In the genomic region with DNA sequence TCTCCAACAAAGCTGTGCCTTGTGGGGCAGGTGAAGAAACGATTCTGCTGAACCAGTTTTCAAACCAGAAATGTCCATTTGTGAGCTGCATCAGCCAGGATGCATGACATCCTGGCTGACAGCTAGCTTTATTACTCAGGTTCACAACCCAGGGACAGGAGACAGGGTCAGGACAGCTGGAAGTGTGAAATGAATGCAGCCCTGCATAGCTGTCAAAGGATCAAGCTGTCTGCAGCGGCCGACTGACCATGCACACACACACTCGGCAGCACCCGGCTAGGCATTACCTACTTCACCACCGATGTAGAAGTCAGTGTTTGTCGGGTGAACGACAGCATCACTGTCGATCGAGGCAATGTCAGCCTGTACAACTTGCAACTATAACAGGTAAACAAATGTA, we compare ENCODE assay signal across 23 cellular contexts. TPM values are rescaled to one million over a fixed set of nuclear protein-coding genes. Genes with fewer than 3 reads are reported as not detected.
DNase-seq lines count a peak whose midpoint lies in the region; ATAC-seq and TF ChIP-seq lines count a peak whose summit lies in the region.
"Had no signal": no experiment of that assay in that cellular context is flagged by ENCODE, and none has a peak within 500 bp of the region (broad histone marks: within the 10 kb centered on the region; RNA-seq: fewer than 3 reads in every experiment).

No MANE protein-coding gene starts in this region.

- peaks cover 98% of the 10 kb centered on the region for H4K20me1 ChIP-seq in Loucy (ENCODE audit: insufficient read depth, low read length, poor library complexity, severe bottlenecking)

- no peaks in the 10 kb centered on the region for H3F3A ChIP-seq in Loucy (ENCODE audit: low read depth)

- H3K27me3 ChIP-seq in heart left ventricle = no peaks in the 10 kb centered on the region
- no peaks in the 10 kb centered on the region for H3K27me3 ChIP-seq in Loucy (ENCODE audit: insufficient read depth, low read length, poor library complexity, severe bottlenecking)
- H3K27me3 ChIP-seq in right cardiac atrium (ENCODE audit: control insufficient read depth, insufficient read depth) = no peaks in the 10 kb centered on the region

- TF ChIP-seq CTCF in heart left ventricle (IDR thresholded peaks at IDR 0.05) (no peak), Loucy (conservative IDR thresholded peaks at IDR 0.05; ENCODE audit: low read length) (no peak)

- no peak overlapping the region for H2AFZ ChIP-seq in Loucy (ENCODE audit: low read length)

- peak overlapping the region; percentile 49 for H3K4me2 ChIP-seq in Loucy (ENCODE audit: low read depth, low read length, poor library complexity, severe bottlenecking)

- no peak for TF ChIP-seq POLR2A in heart left ventricle (IDR thresholded peaks at IDR 0.05)

- H3K36me3 ChIP-seq in heart left ventricle (peaks cover 0 to 97% (median 51%) of the 10 kb centered on the region in 9 donors), Loucy (ENCODE audit: insufficient read depth, low read length) (peaks cover 97% of the 10 kb centered on the region)

- H3K4me3 ChIP-seq in heart left ventricle (no peak overlapping the region), Loucy (ENCODE audit: low read length, poor library complexity, severe bottlenecking) (no peak overlapping the region), right cardiac atrium (ENCODE audit: low read length) (no peak overlapping the region)
- H3K4me3 ChIP-seq: SK-N-MC had no signal

- H3K4me1 ChIP-seq in heart left ventricle (peaks cover 4 to 38% (median 20%) of the 10 kb centered on the region in 12 donors), Loucy (ENCODE audit: insufficient read depth, low read length, poor library complexity, severe bottlenecking) (peaks cover 60% of the 10 kb centered on the region), right cardiac atrium (ENCODE audit: control insufficient read depth, insufficient read depth, low read length) (peaks cover 12% of the 10 kb centered on the region)

- intact Hi-C loops in cardiac septum (cut with DNase I) (no loop called here), heart left ventricle (cut with DNase I) (loop anchor here in 1 of 10 donors (10.0 kb wide), 1 partner anchor 74 kb away; no protein-coding TSS in a partner anchor), right cardiac atrium (cut with DNase I) (no loop called here)

- peaks cover 99% of the 10 kb centered on the region for H3K79me2 ChIP-seq in Loucy (ENCODE audit: insufficient read depth, low read length)

- 50 to 81% (median 71%) methylated on average over 10 of the region's 10 CpGs for WGBS in heart left ventricle, 4 donors
- 71% methylated on average over 10 of the region's 10 CpGs for WGBS in right cardiac atrium

- H3K9me3 ChIP-seq in heart left ventricle = no peaks in the 10 kb centered on the region
- H3K9me3 ChIP-seq in Loucy (ENCODE audit: insufficient read depth, low read depth, low read length) = no peaks in the 10 kb centered on the region
- H3K9me3 ChIP-seq in right cardiac atrium (ENCODE audit: control insufficient read depth, low read length) = no peaks in the 10 kb centered on the region

- DNase-seq in cardiac septum (ENCODE audit: low spot score) = peak; percentile 53
- DNase-seq in heart left ventricle = no peak
- no peak for DNase-seq in right cardiac atrium
- DNase-seq in AML-193 (lab: John Stamatoyannopoulos, UW) = no peak
- DNase-seq in stimulated activated CD4-positive, alpha-beta T cell treated with anti-CD3 and anti-CD28 coated beads, Interleukin-4, amount 100 ng/mL, for 4 hours = no peak
- DNase-seq: C1 segment of cervical spinal cord; Calu3; CD4-positive, alpha-beta memory T cell; DMS153; GOT3; HCEC 1CT; NCI-H1092; NCI-H1417 treated with DMSO at 0.1 percent for 48 hours; NCI-H1694 treated with DMSO at 0.1 percent for 48 hours; NCI-H2081; NCI-H2227 treated with DMSO at 0.1 percent for 48 hours; NCI-H526 treated with DMSO at 0.1 percent for 48 hours; SIG-M5 had no signal

- no peak overlapping the region for H3K27ac ChIP-seq in heart left ventricle
- H3K27ac ChIP-seq in right cardiac atrium (ENCODE audit: low read length) = no peak overlapping the region
- H3K27ac ChIP-seq: RWPE1, SK-N-MC had no signal

- ATAC-seq in heart left ventricle (no peak), right cardiac atrium (peak; percentile 39 to 49), HG03095 (IDR thresholded peaks at IDR 0.05; ENCODE audit: unreplicated experiment) (no peak)
- ATAC-seq: Panc1 had no signal

- no peak overlapping the region for H3K9ac ChIP-seq in Loucy (ENCODE audit: low read depth, low read length, poor library complexity, severe bottlenecking)

- H3K9me2 ChIP-seq in Loucy (replicated peaks; ENCODE audit: low read depth, low read length) = no peaks in the 10 kb centered on the region

RNA-seq across cellular contexts. Expression of a gene that starts 48.5 kb away (rescaled TPM):
- total RNA-seq in cardiac septum (112 TPM), heart left ventricle (100 to 1,000 TPM in 5 of 9 donors, 10 to 100 TPM in 4; 86.5 to 170 (median 112) TPM), right cardiac atrium (100 to 1,000 TPM; 128 to 160 (median 141) TPM)
- polyA plus RNA-seq in heart left ventricle (100 to 1,000 TPM; 111 to 155 TPM), right cardiac atrium (152 TPM)

Comparison
In these comparisons a context has a peak if more than half of its experiments do, and no peak if none do; other contexts are left out.
1. ATAC-seq: peak in right cardiac atrium (2 of 2); none in heart left ventricle (0 of 4) and HG03095 (single experiment).